In genomic region chr1:208829601-208830000, GRCh38 we compare ENCODE assay signal across 1 cellular context.
TF ChIP-seq lines count a peak whose summit lies in the region.

No MANE protein-coding gene starts in this region.

TF ChIP-seq in GM23338, 12 proteins besides CTCF, POLR2A, EP300 and RAD21 (continued from another document):
- no peak for TF ChIP-seq ZNF462 (CRISPR knock-in tag; IDR thresholded peaks at IDR 0.05)
- no peak for TF ChIP-seq STAT1 (IDR thresholded peaks at IDR 0.05; ENCODE audit: unreplicated experiment)
- no peak for TF ChIP-seq NANOG (IDR thresholded peaks at IDR 0.05; ENCODE audit: borderline replicate concordance)
- TF ChIP-seq ZNF114 (CRISPR knock-in tag; IDR thresholded peaks at IDR 0.05) = no peak
- no peak for TF ChIP-seq REST (IDR thresholded peaks at IDR 0.05; ENCODE audit: unreplicated experiment)
- TF ChIP-seq ZNF331 (CRISPR knock-in tag; IDR thresholded peaks at IDR 0.05; ENCODE audit: low read depth) = no peak
- TF ChIP-seq EZH2 (IDR thresholded peaks at IDR 0.05; ENCODE audit: low read depth, unreplicated experiment) = no peak
- no peak for TF ChIP-seq CREB1 (CRISPR knock-in tag; IDR thresholded peaks at IDR 0.05; ENCODE audit: low read depth)
- no peak for TF ChIP-seq POLR2AphosphoS5 (IDR thresholded peaks at IDR 0.05; ENCODE audit: low read depth)
- TF ChIP-seq EZH2phosphoT487 (IDR thresholded peaks at IDR 0.05; ENCODE audit: unreplicated experiment) = no peak
- no peak for TF ChIP-seq ETS1 (IDR thresholded peaks at IDR 0.05)
